In the genomic region with DNA sequence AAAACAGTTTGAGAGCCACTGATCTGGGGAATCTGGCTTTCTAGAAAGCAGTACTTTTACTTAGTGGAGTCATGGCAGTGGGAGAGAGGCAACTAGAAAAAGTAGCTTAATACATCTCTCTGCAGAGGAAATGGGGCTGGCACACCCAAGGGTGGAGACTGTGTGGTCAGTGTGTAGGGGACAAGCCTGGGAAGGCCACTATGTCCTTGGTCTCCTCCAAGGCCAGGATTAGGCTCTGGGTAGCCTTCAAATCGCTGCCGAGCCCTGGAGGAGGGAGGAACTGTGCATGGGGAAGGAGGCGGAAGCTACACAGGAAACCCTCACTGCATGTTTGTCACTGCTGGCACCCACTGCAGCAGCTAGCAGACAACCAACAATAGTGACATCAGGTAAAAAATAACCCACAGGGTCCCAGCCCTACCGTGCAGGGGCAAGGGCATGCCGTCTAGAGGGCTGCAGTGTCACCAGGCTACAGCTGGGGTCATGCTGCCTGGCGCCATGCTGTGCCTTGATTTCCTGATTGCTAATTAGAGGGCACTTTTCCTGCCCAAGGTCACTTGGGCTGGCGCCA, we compare ENCODE assay signal across 1 cellular context.
TF ChIP-seq lines count a peak whose summit lies in the region.

No MANE protein-coding gene starts in this region.

TF ChIP-seq in IMR-90, 13 proteins besides CTCF, POLR2A, EP300 and RAD21:
- TF ChIP-seq, protein P1, sequence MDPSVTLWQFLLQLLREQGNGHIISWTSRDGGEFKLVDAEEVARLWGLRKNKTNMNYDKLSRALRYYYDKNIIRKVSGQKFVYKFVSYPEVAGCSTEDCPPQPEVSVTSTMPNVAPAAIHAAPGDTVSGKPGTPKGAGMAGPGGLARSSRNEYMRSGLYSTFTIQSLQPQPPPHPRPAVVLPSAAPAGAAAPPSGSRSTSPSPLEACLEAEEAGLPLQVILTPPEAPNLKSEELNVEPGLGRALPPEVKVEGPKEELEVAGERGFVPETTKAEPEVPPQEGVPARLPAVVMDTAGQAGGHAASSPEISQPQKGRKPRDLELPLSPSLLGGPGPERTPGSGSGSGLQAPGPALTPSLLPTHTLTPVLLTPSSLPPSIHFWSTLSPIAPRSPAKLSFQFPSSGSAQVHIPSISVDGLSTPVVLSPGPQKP (IDR thresholded peaks at IDR 0.05; ENCODE audit: borderline replicate concordance, low read depth, low read length), result no peak
- TF ChIP-seq USF2 (IDR thresholded peaks at IDR 0.05; ENCODE audit: low read depth, low read length), result no peak
- no peak for TF ChIP-seq FOS (IDR thresholded peaks at IDR 0.05; ENCODE audit: low read depth, low read length)
- no peak for TF ChIP-seq SMC3 (IDR thresholded peaks at IDR 0.05; ENCODE audit: low read depth, low read length)
- TF ChIP-seq CEBPB (IDR thresholded peaks at IDR 0.05; ENCODE audit: low read depth, low read length), result no peak
- no peak for TF ChIP-seq MAZ (IDR thresholded peaks at IDR 0.05; ENCODE audit: borderline replicate concordance, low read depth, low read length)
- TF ChIP-seq BHLHE40 (IDR thresholded peaks at IDR 0.05; ENCODE audit: low read depth, low read length), result no peak
- TF ChIP-seq RFX5 (IDR thresholded peaks at IDR 0.05; ENCODE audit: low read depth, low read length), result no peak
- no peak for TF ChIP-seq NFE2L2 (IDR thresholded peaks at IDR 0.05; ENCODE audit: low read depth, low read length)
- no peak for TF ChIP-seq MXI1 (IDR thresholded peaks at IDR 0.05; ENCODE audit: borderline replicate concordance, low read depth, low read length)
- no peak for TF ChIP-seq CHD1 (IDR thresholded peaks at IDR 0.05; ENCODE audit: low read depth, low read length)
- TF ChIP-seq RCOR1 (IDR thresholded peaks at IDR 0.05; ENCODE audit: insufficient replicate concordance, low read length), result no peak
- no peak for TF ChIP-seq MAFK (IDR thresholded peaks at IDR 0.05; ENCODE audit: low read depth, low read length)
TF ChIP-seq in IMR-90: peak in this region for 0.
